28 cellular contexts compared by ENCODE assay signal in genomic region chr10:51416494-51416893, GRCh38.
"Had no signal": no experiment of that assay in that cellular context is flagged by ENCODE, and none has a peak within 500 bp of the region (broad histone marks: within the 10 kb centered on the region; RNA-seq: fewer than 3 reads in every experiment).

No MANE protein-coding gene starts in this region.

- H3K4me1 Mint-ChIP-seq: naive thymus-derived CD8-positive, alpha-beta T cell; nephron progenitor cell; neural crest cell; stimulated activated memory B cell treated with anti-CD40 and anti-IgM and Interleukin-4, amounts not matched to agents 10 μg/mL and 1 μg/mL and 100 μg/mL, for 72 hours; stimulated activated naive CD8-positive, alpha-beta T cell treated with anti-CD3 and anti-CD28 coated beads, Interleukin-15, amount 100 ng/mL, for 72 hours had no signal

- ATAC-seq: naive thymus-derived CD8-positive, alpha-beta T cell; natural killer cell treated with Interleukin-12 subunit alpha and Interleukin-12 subunit beta and Interleukin-15 and Interleukin-18, amount 100 ng/mL, for 72 hours; pancreas; right cardiac atrium; right lobe of liver; stimulated activated memory B cell treated with anti-CD40 and anti-IgM and Interleukin-4, amounts not matched to agents 10 μg/mL and 1 μg/mL and 100 μg/mL, for 72 hours; stimulated activated naive CD8-positive, alpha-beta T cell treated with anti-CD3 and anti-CD28 coated beads, Interleukin-15, amount 100 ng/mL, for 72 hours; stimulated activated naive CD8-positive, alpha-beta T cell treated with anti-CD3 and anti-CD28 coated beads, Interleukin-15, Interleukin-2, amounts not matched to agents 100 U/mL and 50 U/mL, for 24 hours; upper lobe of right lung had no signal

- H3K27me3 Mint-ChIP-seq: natural killer cell treated with Interleukin-12 subunit alpha and Interleukin-12 subunit beta and Interleukin-15 and Interleukin-18, amount 100 ng/mL, for 72 hours; stimulated activated memory B cell treated with anti-CD40 and anti-IgM and Interleukin-4, amounts not matched to agents 10 μg/mL and 1 μg/mL and 100 μg/mL, for 72 hours; stimulated activated naive CD8-positive, alpha-beta T cell treated with anti-CD3 and anti-CD28 coated beads, Interleukin-15, amount 100 ng/mL, for 72 hours had no signal

- H3K27ac ChIP-seq: neutrophil, pancreas, prostate gland, right lobe of liver, sigmoid colon, suprapubic skin, testis, tibial artery, transverse colon, upper lobe of right lung, uterus had no signal

- DNase-seq: naive thymus-derived CD8-positive, alpha-beta T cell; nephron progenitor cell; nucleus accumbens; pancreas; right cardiac atrium; right lobe of liver; sigmoid colon; small intestine; stimulated activated CD4-positive, alpha-beta T cell treated with anti-CD3 and anti-CD28 coated beads, Interleukin-1b, Interleukin-23, amount 100 ng/mL, for 48 hours; stimulated activated CD4-positive, alpha-beta T cell treated with anti-CD3 and anti-CD28 coated beads, Interleukin-4, amount 100 ng/mL, for 1 hour; stimulated activated CD4-positive, alpha-beta T cell treated with anti-CD3 and anti-CD28 coated beads, Interleukin-4, amount 100 ng/mL, for 4 hours; stimulated activated CD8-positive, alpha-beta memory T cell treated with anti-CD3 and anti-CD28 coated beads, Interleukin-4, amount 100 ng/mL, for 48 hours; stimulated activated naive CD4-positive, alpha-beta T cell; stimulated activated naive CD8-positive, alpha-beta T cell treated with anti-CD3 and anti-CD28 coated beads, Interleukin-15, amount 100 ng/mL, for 72 hours; stimulated activated naive CD8-positive, alpha-beta T cell treated with anti-CD3 and anti-CD28 coated beads, Interleukin-15, Interleukin-2, amounts not matched to agents 100 U/mL and 50 U/mL, for 24 hours; substantia nigra; testis; tibial artery; transverse colon; upper lobe of right lung; uterus had no signal

- H3K36me3 ChIP-seq: neutrophil, pancreas, prostate gland, right lobe of liver, sigmoid colon, suprapubic skin, tibial artery, transverse colon, upper lobe of right lung, uterus had no signal

- H3K27me3 ChIP-seq: neutrophil, pancreas, right lobe of liver, sigmoid colon, suprapubic skin, testis, tibial artery, transverse colon, upper lobe of right lung, uterus had no signal

- H3K9me3 Mint-ChIP-seq: natural killer cell treated with Interleukin-12 subunit alpha and Interleukin-12 subunit beta and Interleukin-15 and Interleukin-18, amount 100 ng/mL, for 72 hours; nephron progenitor cell; stimulated activated memory B cell treated with anti-CD40 and anti-IgM and Interleukin-4, amounts not matched to agents 10 μg/mL and 1 μg/mL and 100 μg/mL, for 72 hours; stimulated activated naive CD8-positive, alpha-beta T cell treated with anti-CD3 and anti-CD28 coated beads, Interleukin-15, amount 100 ng/mL, for 72 hours had no signal

- H3K4me3 Mint-ChIP-seq: naive thymus-derived CD8-positive, alpha-beta T cell; natural killer cell treated with Interleukin-12 subunit alpha and Interleukin-12 subunit beta and Interleukin-15 and Interleukin-18, amount 100 ng/mL, for 72 hours; nephron progenitor cell; neural crest cell; stimulated activated memory B cell treated with anti-CD40 and anti-IgM and Interleukin-4, amounts not matched to agents 10 μg/mL and 1 μg/mL and 100 μg/mL, for 72 hours; stimulated activated naive CD8-positive, alpha-beta T cell treated with anti-CD3 and anti-CD28 coated beads, Interleukin-15, amount 100 ng/mL, for 72 hours; type B pancreatic cell had no signal

- H3K27ac Mint-ChIP-seq: naive thymus-derived CD8-positive, alpha-beta T cell; natural killer cell treated with Interleukin-12 subunit alpha and Interleukin-12 subunit beta and Interleukin-15 and Interleukin-18, amount 100 ng/mL, for 72 hours; nephron progenitor cell; stimulated activated memory B cell treated with anti-CD40 and anti-IgM and Interleukin-4, amounts not matched to agents 10 μg/mL and 1 μg/mL and 100 μg/mL, for 72 hours; type B pancreatic cell had no signal

- H3K4me3 ChIP-seq: pancreas, prostate gland, right lobe of liver, sigmoid colon, suprapubic skin, testis, tibial artery, transverse colon, upper lobe of right lung, uterus had no signal

- H3K36me3 Mint-ChIP-seq: naive thymus-derived CD8-positive, alpha-beta T cell; natural killer cell treated with Interleukin-12 subunit alpha and Interleukin-12 subunit beta and Interleukin-15 and Interleukin-18, amount 100 ng/mL, for 72 hours; stimulated activated memory B cell treated with anti-CD40 and anti-IgM and Interleukin-4, amounts not matched to agents 10 μg/mL and 1 μg/mL and 100 μg/mL, for 72 hours had no signal

- H3K9me3 ChIP-seq: neutrophil, pancreas, prostate gland, right lobe of liver, sigmoid colon, suprapubic skin, testis, tibial artery, transverse colon, upper lobe of right lung, uterus had no signal

- H3K4me1 ChIP-seq: pancreas, prostate gland, right lobe of liver, suprapubic skin, testis, upper lobe of right lung, uterus had no signal
